22 cellular contexts compared by ENCODE assay signal in the genomic region with DNA sequence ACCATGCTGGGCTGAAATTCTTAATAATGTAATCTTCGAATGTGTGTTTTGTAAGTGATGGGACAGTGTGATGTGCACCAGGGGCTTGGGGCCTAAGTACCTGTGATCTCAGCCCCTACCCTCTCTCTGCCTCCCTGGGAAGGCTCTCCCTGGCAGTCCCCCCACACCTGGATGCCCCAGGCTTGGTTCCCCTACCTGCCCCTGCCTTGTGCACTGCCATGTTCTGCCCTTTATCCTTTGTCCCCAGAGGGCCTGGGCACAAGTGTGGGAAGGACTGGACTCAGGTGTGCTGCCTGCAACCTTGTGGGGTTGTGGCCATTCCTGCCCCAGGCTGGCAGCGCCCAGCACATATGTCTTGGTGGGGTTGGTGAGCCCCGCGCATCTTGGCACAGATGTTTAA.
"Had no signal": no experiment of that assay in that cellular context is flagged by ENCODE, and none has a peak within 500 bp of the region (broad histone marks: within the 10 kb centered on the region; RNA-seq: fewer than 3 reads in every experiment).

No MANE protein-coding gene starts in this region.

- H3K36me3 Mint-ChIP-seq: naive thymus-derived CD4-positive, alpha-beta T cell; stimulated activated naive B cell treated with anti-CD40 and anti-IgM and Interleukin-4, amounts not matched to agents 10 μg/mL and 1 μg/mL and 100 μg/mL, for 72 hours had no signal

- H3K4me1 ChIP-seq: colonic mucosa, uterus had no signal

- H3K27ac Mint-ChIP-seq: naive thymus-derived CD4-positive, alpha-beta T cell; nephron progenitor cell; progenitor cell of endocrine pancreas; stimulated activated naive B cell treated with anti-CD40 and anti-IgM and Interleukin-4, amounts not matched to agents 10 μg/mL and 1 μg/mL and 100 μg/mL, for 72 hours; stimulated activated naive CD8-positive, alpha-beta T cell treated with anti-CD3 and anti-CD28 coated beads, Interleukin-15, amount 100 ng/mL, for 72 hours had no signal

- DNase-seq: cerebellar nuclear complex; colonic mucosa; dermis blood vessel endothelial cell; effector CD4-positive, alpha-beta T cell; heart left ventricle; hippocampal formation; left colon; left ventricle myocardium superior; mesendoderm; naive thymus-derived CD4-positive, alpha-beta T cell; nephron progenitor cell; ovary; right cardiac atrium; stimulated activated CD4-positive, alpha-beta T cell treated with anti-CD3 and anti-CD28 coated beads, Interleukin-4, amount 100 ng/mL, for 4 hours; stimulated activated naive B cell treated with anti-CD40 and anti-IgM and Interleukin-4, amounts not matched to agents 10 μg/mL and 1 μg/mL and 100 μg/mL, for 72 hours; stimulated activated naive CD8-positive, alpha-beta T cell treated with anti-CD3 and anti-CD28 coated beads, Interleukin-15, amount 100 ng/mL, for 72 hours; transverse colon; uterus had no signal

- H3K4me1 Mint-ChIP-seq: nephron progenitor cell; stimulated activated naive CD8-positive, alpha-beta T cell treated with anti-CD3 and anti-CD28 coated beads, Interleukin-15, amount 100 ng/mL, for 72 hours had no signal

- H3K27me3 ChIP-seq: colonic mucosa, heart left ventricle, ovary, transverse colon, uterus had no signal

- H3K4me3 Mint-ChIP-seq: naive thymus-derived CD4-positive, alpha-beta T cell; nephron progenitor cell; stimulated activated naive B cell treated with anti-CD40 and anti-IgM and Interleukin-4, amounts not matched to agents 10 μg/mL and 1 μg/mL and 100 μg/mL, for 72 hours; stimulated activated naive CD8-positive, alpha-beta T cell treated with anti-CD3 and anti-CD28 coated beads, Interleukin-15, amount 100 ng/mL, for 72 hours had no signal

- H3K27ac ChIP-seq: colonic mucosa, heart left ventricle, neutrophil, ovary, thoracic aorta, transverse colon, uterus had no signal

- H3K36me3 ChIP-seq: colonic mucosa, heart left ventricle, neutrophil, ovary, thoracic aorta, transverse colon, uterus had no signal

- ATAC-seq: esophagus mucosa; heart left ventricle; left colon; left ventricle myocardium superior; naive thymus-derived CD4-positive, alpha-beta T cell; right cardiac atrium; stimulated activated naive B cell treated with anti-CD40 and anti-IgM and Interleukin-4, amounts not matched to agents 10 μg/mL and 1 μg/mL and 100 μg/mL, for 72 hours; stimulated activated naive CD8-positive, alpha-beta T cell treated with anti-CD3 and anti-CD28 coated beads, Interleukin-15, amount 100 ng/mL, for 72 hours had no signal

- H3K9me3 ChIP-seq: colonic mucosa, heart left ventricle, neutrophil, ovary, thoracic aorta, transverse colon, uterus had no signal

- H3K4me3 ChIP-seq: colonic mucosa, heart left ventricle, ovary, thoracic aorta, transverse colon, uterus had no signal

- H3K9me3 Mint-ChIP-seq: naive thymus-derived CD4-positive, alpha-beta T cell; nephron progenitor cell; stimulated activated naive B cell treated with anti-CD40 and anti-IgM and Interleukin-4, amounts not matched to agents 10 μg/mL and 1 μg/mL and 100 μg/mL, for 72 hours; stimulated activated naive CD8-positive, alpha-beta T cell treated with anti-CD3 and anti-CD28 coated beads, Interleukin-15, amount 100 ng/mL, for 72 hours had no signal
